Comparison of ENCODE assay signal across 23 cellular contexts in genomic region chr13:50686547-50686946, GRCh38.
DNase-seq lines count a peak whose midpoint lies in the region; ATAC-seq and TF ChIP-seq lines count a peak whose summit lies in the region.
"Had no signal": no experiment of that assay in that cellular context is flagged by ENCODE, and none has a peak within 500 bp of the region (broad histone marks: within the 10 kb centered on the region; RNA-seq: fewer than 3 reads in every experiment).

No MANE protein-coding gene starts in this region.

- no peaks in the 10 kb centered on the region for H4K20me1 ChIP-seq in GM23248 (ENCODE audit: insufficient read depth)

- H3K4me3 Mint-ChIP-seq in activated CD4-positive, alpha-beta T cell treated with anti-CD3 and anti-CD28 coated beads, Interleukin-2, amount 10 ng/mL, durations not matched to agents 24 days and 14 days, result no peak overlapping the region
- no peak overlapping the region for H3K4me3 Mint-ChIP-seq in activated T-helper 17 cell treated with anti-CD3 and anti-CD28 coated beads, Interleukin-2, amount 50 U/mL, for 72 hours
- H3K4me3 Mint-ChIP-seq in CD4-positive, alpha-beta T cell, result no peak overlapping the region
- H3K4me3 Mint-ChIP-seq: CD14-positive monocyte, neural crest cell, T-helper 17 cell had no signal

- CTCF ChIA-PET in CD4-positive, alpha-beta T cell (lab: Charles Lee), result no interaction called here

- no peaks in the 10 kb centered on the region; the same call in 1 of the 2 replicates for H3F3A ChIP-seq in GM23248 (ENCODE audit: insufficient read depth)

- no peaks in the 10 kb centered on the region for H3K9me3 ChIP-seq in GM23248 (ENCODE audit: low read depth)
- H3K9me3 ChIP-seq in CD4-positive, alpha-beta T cell (ENCODE audit: control insufficient read depth, low read length), result no peaks in the 10 kb centered on the region
- no peaks in the 10 kb centered on the region for H3K9me3 ChIP-seq in esophagus squamous epithelium
- H3K9me3 ChIP-seq: A549, psoas muscle, spleen, transverse colon had no signal

- POLR2A ChIA-PET in CD4-positive, alpha-beta T cell (lab: Charles Lee), result no interaction called here

- no peaks in the 10 kb centered on the region for H3K9me2 ChIP-seq in GM23248 (ENCODE audit: insufficient read depth)

- H3K4me3 ChIP-seq in GM23248 (no peak overlapping the region), esophagus squamous epithelium (no peak overlapping the region)
- H3K4me3 ChIP-seq: A549, psoas muscle, spleen, transverse colon had no signal

- H3K4me2 ChIP-seq in GM23248 (ENCODE audit: unreplicated experiment), result no peak overlapping the region
- H3K4me2 ChIP-seq: A549 had no signal

- no peaks in the 10 kb centered on the region for H3K27me3 ChIP-seq in GM23248 (replicated peaks; ENCODE audit: insufficient read depth)
- no peaks in the 10 kb centered on the region for H3K27me3 ChIP-seq in CD4-positive, alpha-beta T cell (ENCODE audit: control insufficient read depth, insufficient read depth, low read length)
- H3K27me3 ChIP-seq in esophagus squamous epithelium, result no peaks in the 10 kb centered on the region
- H3K27me3 ChIP-seq: spleen, transverse colon had no signal

- 0 out of 2 replicates have a peak overlapping the region, but pooled peaks have one; percentile 17 for H2AFZ ChIP-seq in GM23248

- H3K27me3 Mint-ChIP-seq in activated CD4-positive, alpha-beta T cell treated with anti-CD3 and anti-CD28 coated beads, Interleukin-2, amount 10 ng/mL, durations not matched to agents 24 days and 14 days, result peaks cover 16% of the 10 kb centered on the region
- no peaks in the 10 kb centered on the region for H3K27me3 Mint-ChIP-seq in activated T-helper 17 cell treated with anti-CD3 and anti-CD28 coated beads, Interleukin-2, amount 50 U/mL, for 72 hours
- H3K27me3 Mint-ChIP-seq in CD4-positive, alpha-beta T cell, result no peaks in the 10 kb centered on the region
- H3K27me3 Mint-ChIP-seq: T-helper 17 cell had no signal

- TF ChIP-seq CTCF in CD4-positive, alpha-beta T cell (IDR thresholded peaks at IDR 0.05), result no peak
- TF ChIP-seq CTCF in esophagus squamous epithelium (IDR thresholded peaks at IDR 0.05), result no peak

- DNase-seq in activated CD4-positive, alpha-beta T cell treated with anti-CD3 and anti-CD28 coated beads, Interleukin-2, amount 10 ng/mL, durations not matched to agents 24 days and 14 days, result peak; percentile 62
- no peak for DNase-seq in activated CD4-positive, alpha-beta T cell treated with anti-CD3 and anti-CD28 coated beads, Interleukin-2, amount 50 U/mL, for 48 hours
- no peak for DNase-seq in GM23248
- DNase-seq in substantia nigra (lab: John Stamatoyannopoulos, UW), result no peak
- DNase-seq in CD4-positive, alpha-beta T cell, result no peak
- no peak for DNase-seq in pons (ENCODE audit: low spot score)
- no peak for DNase-seq in esophagus squamous epithelium (lab: John Stamatoyannopoulos, UW)
- DNase-seq: activated T-cell treated with anti-CD3 and anti-CD28 coated beads for 4 hours, DMS79, glutamatergic neuron, islet precursor cell, NCI-H187, NCI-H446, psoas muscle, spleen, T-helper 17 cell, transverse colon had no signal

- 83 to 87% methylated on average over 3 of the region's 3 CpGs for WGBS in GM23248 (ENCODE audit: low coverage in 1 of 2, low lambda C conversion rate in 2 of 2, missing lambda C conversion rate in 2 of 2), 2 experiments
- WGBS in esophagus squamous epithelium, 2 donors, result 73 to 82% methylated on average over 3 of the region's 3 CpGs

- no peak for TF ChIP-seq POLR2A in esophagus squamous epithelium (IDR thresholded peaks at IDR 0.05)

- H3K79me2 ChIP-seq in GM23248 (ENCODE audit: insufficient read depth), result no peaks in the 10 kb centered on the region

- H3K27ac ChIP-seq in GM23248 (no peak overlapping the region), substantia nigra (ENCODE audit: low read depth, low read length, poor library complexity, severe bottlenecking) (peak overlapping the region; percentile 21), esophagus squamous epithelium (peak overlapping the region in 1 of 4 donors; percentile 31)
- no peak overlapping the region for H3K27ac ChIP-seq in CD4-positive, alpha-beta T cell (ENCODE audit: low read depth, low read length)
- H3K27ac ChIP-seq: A549, psoas muscle had no signal

- intact Hi-C loops in activated CD4-positive, alpha-beta T cell treated with anti-CD3 and anti-CD28 coated beads, Interleukin-2, amount 10 ng/mL, durations not matched to agents 24 days and 14 days (cut with micrococcal nuclease), result no loop called here
- intact Hi-C loops in CD4-positive, alpha-beta T cell (cut with DNase I, micrococcal nuclease), result no loop called here
- intact Hi-C loops in esophagus squamous epithelium (cut with DNase I), result no loop called here

- H3K36me3 Mint-ChIP-seq in activated CD4-positive, alpha-beta T cell treated with anti-CD3 and anti-CD28 coated beads, Interleukin-2, amount 10 ng/mL, durations not matched to agents 24 days and 14 days (ENCODE audit: low read depth), result no peaks in the 10 kb centered on the region
- no peaks in the 10 kb centered on the region for H3K36me3 Mint-ChIP-seq in activated T-helper 17 cell treated with anti-CD3 and anti-CD28 coated beads, Interleukin-2, amount 50 U/mL, for 72 hours (ENCODE audit: low read depth)
- no peaks in the 10 kb centered on the region for H3K36me3 Mint-ChIP-seq in CD4-positive, alpha-beta T cell (ENCODE audit: low read depth)
- H3K36me3 Mint-ChIP-seq: activated naive CD4-positive, alpha-beta T cell treated with anti-CD3 and anti-CD28 coated beads, Interleukin-2, amount 50 U/mL, for 72 hours had no signal

- H3K9me3 Mint-ChIP-seq in activated CD4-positive, alpha-beta T cell treated with anti-CD3 and anti-CD28 coated beads, Interleukin-2, amount 10 ng/mL, durations not matched to agents 24 days and 14 days, result peaks cover 5% of the 10 kb centered on the region
- H3K9me3 Mint-ChIP-seq in activated T-helper 17 cell treated with anti-CD3 and anti-CD28 coated beads, Interleukin-2, amount 50 U/mL, for 72 hours, result no peaks in the 10 kb centered on the region
- H3K9me3 Mint-ChIP-seq in CD4-positive, alpha-beta T cell, result no peaks in the 10 kb centered on the region
- H3K9me3 Mint-ChIP-seq: activated naive CD4-positive, alpha-beta T cell treated with anti-CD3 and anti-CD28 coated beads, Interleukin-2, amount 50 U/mL, for 72 hours; CD14-positive monocyte had no signal

- H3K4me1 ChIP-seq in GM23248 (ENCODE audit: insufficient read depth), result peaks cover 14% of the 10 kb centered on the region
- peaks cover 5 to 24% (median 7%) of the 10 kb centered on the region in 3 donors for H3K4me1 ChIP-seq in esophagus squamous epithelium
- H3K4me1 ChIP-seq: A549 had no signal

- no peak overlapping the region for H3K27ac Mint-ChIP-seq in activated CD4-positive, alpha-beta T cell treated with anti-CD3 and anti-CD28 coated beads, Interleukin-2, amount 10 ng/mL, durations not matched to agents 24 days and 14 days
- H3K27ac Mint-ChIP-seq in activated T-helper 17 cell treated with anti-CD3 and anti-CD28 coated beads, Interleukin-2, amount 50 U/mL, for 72 hours, result no peak overlapping the region
- H3K27ac Mint-ChIP-seq in CD4-positive, alpha-beta T cell, result no peak overlapping the region
- H3K27ac Mint-ChIP-seq: activated naive CD4-positive, alpha-beta T cell treated with anti-CD3 and anti-CD28 coated beads, Interleukin-2, amount 50 U/mL, for 72 hours; CD14-positive monocyte; T-helper 17 cell had no signal

- H3K36me3 ChIP-seq in GM23248 (ENCODE audit: low read depth) (no peaks in the 10 kb centered on the region), esophagus squamous epithelium (no peaks in the 10 kb centered on the region)
- H3K36me3 ChIP-seq: spleen, transverse colon had no signal

- peaks cover 7% of the 10 kb centered on the region for H3K4me1 Mint-ChIP-seq in activated CD4-positive, alpha-beta T cell treated with anti-CD3 and anti-CD28 coated beads, Interleukin-2, amount 10 ng/mL, durations not matched to agents 24 days and 14 days
- peaks cover 3% of the 10 kb centered on the region for H3K4me1 Mint-ChIP-seq in activated T-helper 17 cell treated with anti-CD3 and anti-CD28 coated beads, Interleukin-2, amount 50 U/mL, for 72 hours
- peaks cover 28% of the 10 kb centered on the region for H3K4me1 Mint-ChIP-seq in CD4-positive, alpha-beta T cell (ENCODE audit: low read depth)

- in situ Hi-C loops in GM23248 (cut with MboI), result no loop called here

- H3K9ac ChIP-seq in GM23248, result no peak overlapping the region

- ATAC-seq in activated T-helper 17 cell treated with anti-CD3 and anti-CD28 coated beads, Interleukin-2, amount 50 U/mL, for 72 hours (replicated peaks), result peak; percentile 34
- ATAC-seq in CD4-positive, alpha-beta T cell (ENCODE audit: poor library complexity), result no peak
- ATAC-seq: A549, psoas muscle, Right ventricle myocardium inferior, T-helper 17 cell had no signal
